ENCODE assay signal across 31 cellular contexts in the genomic region with DNA sequence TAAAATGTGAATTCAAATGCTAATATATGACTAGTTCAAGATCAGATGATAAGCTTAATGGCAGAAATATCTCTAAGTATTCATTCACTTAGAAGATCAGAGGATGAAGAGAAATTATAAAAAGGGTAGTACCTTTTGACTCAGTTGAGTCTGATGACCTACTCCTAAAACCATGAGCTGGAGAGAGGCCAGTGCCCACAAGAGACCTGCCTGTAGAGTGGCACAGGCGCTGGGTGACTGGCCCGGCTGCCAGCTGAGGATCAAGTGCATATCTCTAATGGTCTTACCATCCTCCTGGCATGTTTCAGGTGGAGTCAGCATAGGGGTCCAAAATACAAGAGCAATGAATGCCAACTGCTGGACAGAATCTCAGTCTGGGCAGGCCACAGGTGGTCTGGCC. TPM values are rescaled to one million over a fixed set of nuclear protein-coding genes. Genes with fewer than 3 reads are reported as not detected.
DNase-seq lines count a peak whose midpoint lies in the region; ATAC-seq and TF ChIP-seq lines count a peak whose summit lies in the region.
"Had no signal": no experiment of that assay in that cellular context is flagged by ENCODE, and none has a peak within 500 bp of the region (broad histone marks: within the 10 kb centered on the region; RNA-seq: fewer than 3 reads in every experiment).

No MANE protein-coding gene starts in this region.

- 72 to 92% methylated on average over 2 of the region's 2 CpGs for WGBS in lung, 2 donors

- BruUV-seq in Calu3 (replicated peaks; lab: Mats Ljungman, UMichigan): no TSS peak
- no TSS peak for BruUV-seq in Caco-2 (replicated peaks; lab: Mats Ljungman, UMichigan)

- H3K27me3 Mint-ChIP-seq in Calu3 (ENCODE audit: unreplicated experiment) (no peaks in the 10 kb centered on the region), Caco-2 (ENCODE audit: insufficient read depth, unreplicated experiment) (no peaks in the 10 kb centered on the region)
- H3K27me3 Mint-ChIP-seq: B cell had no signal

- H3K4me1 Mint-ChIP-seq in Calu3 (ENCODE audit: low read depth, unreplicated experiment): peaks cover 38% of the 10 kb centered on the region
- no peaks in the 10 kb centered on the region for H3K4me1 Mint-ChIP-seq in Caco-2 (ENCODE audit: low read depth, unreplicated experiment)
- H3K4me1 Mint-ChIP-seq: activated CD4-positive, alpha-beta T cell treated with anti-CD3 and anti-CD28 coated beads, Interleukin-2, amount 10 ng/mL, durations not matched to agents 7 days and 5 days; activated naive CD8-positive, alpha-beta T cell treated with anti-CD3 and anti-CD28 coated beads, Interleukin-2, amount 10 ng/mL, durations not matched to agents 7 days and 5 days; B cell; CD4-positive, alpha-beta memory T cell had no signal

- DNase-seq in Calu3: peak; percentile 43
- peak; percentile 26 for DNase-seq in HT1080 (ENCODE audit: low read depth)
- no peak for DNase-seq in RWPE2 (ENCODE audit: low spot score)
- DNase-seq in lung (ENCODE audit: low spot score): peak; percentile 51
- DNase-seq in Caco-2: no peak
- DNase-seq in NCI-H187 (lab: John Stamatoyannopoulos, UW): no peak
- DNase-seq in SW480 (ENCODE audit: low spot score): no peak
- DNase-seq: activated CD4-positive, alpha-beta T cell treated with anti-CD3 and anti-CD28 coated beads, Interleukin-2, amount 10 ng/mL, durations not matched to agents 7 days and 5 days; activated gamma-delta T cell; activated naive CD8-positive, alpha-beta T cell treated with anti-CD3 and anti-CD28 coated beads, Interleukin-2, amount 10 ng/mL, durations not matched to agents 7 days and 5 days; activated T-cell treated with anti-CD3 and anti-CD28 coated beads, Interleukin-2, amount 50 U/mL, for 24 hours; aorta; CD4-positive, alpha-beta memory T cell; DMS 273 treated with DMSO at 0.1 percent for 48 hours; H9; mesenchymal stem cell; NCI-H1092 treated with DMSO at 0.1 percent for 48 hours; NCI-H1694 treated with DMSO at 0.1 percent for 48 hours; NCI-H2171 treated with DMSO at 0.1 percent for 48 hours; Peyer's patch; right lobe of liver; stimulated activated CD4-positive, alpha-beta T cell treated with anti-CD3 and anti-CD28 coated beads, Interleukin-2, amount 100 ng/mL, for 48 hours; T-helper 1 cell; tibial artery had no signal

- H3K4me1 ChIP-seq in RWPE2 (ENCODE audit: insufficient read depth, poor library complexity, severe bottlenecking) (peaks cover 7% of the 10 kb centered on the region), lung (ENCODE audit: control insufficient read depth in 2 of 2, insufficient read depth in 2 of 2, low read length in 2 of 2) (peaks cover 4 to 12% of the 10 kb centered on the region in 2 donors), Caco-2 (no peaks in the 10 kb centered on the region)

- peaks cover 9% of the 10 kb centered on the region for H3K36me3 Mint-ChIP-seq in Calu3 (ENCODE audit: insufficient read depth, unreplicated experiment)
- peaks cover 7% of the 10 kb centered on the region for H3K36me3 Mint-ChIP-seq in Caco-2 (ENCODE audit: insufficient read depth, unreplicated experiment)
- H3K36me3 Mint-ChIP-seq: activated naive CD8-positive, alpha-beta T cell treated with anti-CD3 and anti-CD28 coated beads, Interleukin-2, amount 10 ng/mL, durations not matched to agents 7 days and 5 days; CD4-positive, alpha-beta memory T cell; WTC11 had no signal

- ATAC-seq in RWPE2 (ENCODE audit: low read depth): peak; percentile 18; the same call in 1 of the 3 replicates
- ATAC-seq in lung (ENCODE audit: insufficient read depth, low FRiP score): peak; percentile 10
- ATAC-seq in GM19395 (IDR thresholded peaks at IDR 0.05; ENCODE audit: unreplicated experiment): no peak
- ATAC-seq: gastroesophageal sphincter, GM12878, WTC11 had no signal

- CTCF ChIA-PET in Calu3 (lab: Charles Lee): interaction anchor here (0.5 to 1.8 kb wide), 2 partner anchors 12 to 112 kb away, joined by 3 to 8 read pairs; no protein-coding TSS in a partner anchor
- CTCF ChIA-PET in Caco-2 (lab: Charles Lee): no interaction called here

- intact Hi-C loops in Calu3 (cut with micrococcal nuclease; ENCODE audit: unreplicated experiment): no loop called here
- intact Hi-C loops in Caco-2 (cut with micrococcal nuclease; ENCODE audit: unreplicated experiment): no loop called here

- H3K9me3 Mint-ChIP-seq in Calu3 (ENCODE audit: low read depth, unreplicated experiment) (no peaks in the 10 kb centered on the region), Caco-2 (ENCODE audit: unreplicated experiment) (no peaks in the 10 kb centered on the region)
- H3K9me3 Mint-ChIP-seq: activated CD4-positive, alpha-beta T cell treated with anti-CD3 and anti-CD28 coated beads, Interleukin-2, amount 10 ng/mL, durations not matched to agents 7 days and 5 days; activated naive CD8-positive, alpha-beta T cell treated with anti-CD3 and anti-CD28 coated beads, Interleukin-2, amount 10 ng/mL, durations not matched to agents 7 days and 5 days; activated T-cell treated with anti-CD3 and anti-CD28 coated beads, Interleukin-2, amount 50 U/mL, for 24 hours; H9; WTC11 had no signal

- H3K27ac Mint-ChIP-seq in Calu3 (ENCODE audit: unreplicated experiment) (no peak overlapping the region), Caco-2 (ENCODE audit: unreplicated experiment) (no peak overlapping the region)
- H3K27ac Mint-ChIP-seq: activated CD4-positive, alpha-beta T cell treated with anti-CD3 and anti-CD28 coated beads, Interleukin-2, amount 10 ng/mL, durations not matched to agents 7 days and 5 days; activated naive CD8-positive, alpha-beta T cell treated with anti-CD3 and anti-CD28 coated beads, Interleukin-2, amount 10 ng/mL, durations not matched to agents 7 days and 5 days; activated T-cell treated with anti-CD3 and anti-CD28 coated beads, Interleukin-2, amount 50 U/mL, for 24 hours; B cell; CD4-positive, alpha-beta memory T cell; H9; WTC11 had no signal

- H3K4me3 ChIP-seq in RWPE2 (ENCODE audit: severe bottlenecking) (no peak overlapping the region), lung (no peak overlapping the region), Caco-2 (ENCODE audit: low read depth, low read length) (no peak overlapping the region)
- H3K4me3 ChIP-seq: gastroesophageal sphincter, GM12878, hepatocyte, Peyer's patch, right lobe of liver, SJSA1, tibial artery had no signal

- H3K4me3 Mint-ChIP-seq in Calu3 (ENCODE audit: low read depth, unreplicated experiment): no peak overlapping the region
- no peak overlapping the region for H3K4me3 Mint-ChIP-seq in Caco-2 (ENCODE audit: unreplicated experiment)
- H3K4me3 Mint-ChIP-seq: activated CD4-positive, alpha-beta T cell treated with anti-CD3 and anti-CD28 coated beads, Interleukin-2, amount 10 ng/mL, durations not matched to agents 7 days and 5 days; activated naive CD8-positive, alpha-beta T cell treated with anti-CD3 and anti-CD28 coated beads, Interleukin-2, amount 10 ng/mL, durations not matched to agents 7 days and 5 days; activated T-cell treated with anti-CD3 and anti-CD28 coated beads, Interleukin-2, amount 50 U/mL, for 24 hours; B cell; CD4-positive, alpha-beta memory T cell; H9; WTC11 had no signal

- no peaks in the 10 kb centered on the region for H3K27me3 ChIP-seq in RWPE2 (ENCODE audit: insufficient read depth, poor library complexity, severe bottlenecking)
- H3K27me3 ChIP-seq in lung (ENCODE audit: control insufficient read depth, insufficient read depth): no peaks in the 10 kb centered on the region
- H3K27me3 ChIP-seq in Caco-2 (replicated peaks; ENCODE audit: control insufficient read depth, insufficient read depth, low read length): no peaks in the 10 kb centered on the region
- H3K27me3 ChIP-seq: gastroesophageal sphincter, hepatocyte, Peyer's patch, right lobe of liver, SJSA1, tibial artery had no signal

- POLR2A ChIA-PET in Caco-2 (lab: Charles Lee): no interaction called here

- H3K9me3 ChIP-seq in RWPE2 (ENCODE audit: severe bottlenecking) (no peaks in the 10 kb centered on the region), lung (ENCODE audit: control insufficient read depth in 2 of 2, insufficient read depth in 1 of 2, low read length in 1 of 2) (no peaks in the 10 kb centered on the region), Caco-2 (no peaks in the 10 kb centered on the region)
- H3K9me3 ChIP-seq: gastroesophageal sphincter, Peyer's patch, right lobe of liver, SJSA1, tibial artery had no signal

- H3K36me3 ChIP-seq in RWPE2 (ENCODE audit: low read depth) (no peaks in the 10 kb centered on the region), lung (ENCODE audit: control insufficient read depth in 2 of 2, insufficient read depth in 2 of 2, low read length in 2 of 2) (no peaks in the 10 kb centered on the region), Caco-2 (ENCODE audit: control insufficient read depth, insufficient read depth, low read length) (no peaks in the 10 kb centered on the region)
- H3K36me3 ChIP-seq: gastroesophageal sphincter, Peyer's patch, right lobe of liver, tibial artery had no signal

- TF ChIP-seq CTCF in Calu3 (IDR thresholded peaks at IDR 0.05; ENCODE audit: unreplicated experiment) (no peak), RWPE2 (IDR thresholded peaks at IDR 0.05; ENCODE audit: poor library complexity, severe bottlenecking) (no peak), lung (IDR thresholded peaks at IDR 0.05; ENCODE audit: control extremely low read depth, extremely low read depth) (no peak), Caco-2 (IDR thresholded peaks at IDR 0.05; ENCODE audit: insufficient read depth in 1 of 2, low read depth in 1 of 2, low read length in 1 of 2, severe bottlenecking in 1 of 2, unreplicated experiment in 1 of 2) (no peak)

- H3K27ac ChIP-seq in RWPE2 (ENCODE audit: poor library complexity, severe bottlenecking) (peak overlapping the region; percentile 13), lung (ENCODE audit: low read depth in 1 of 2, low read length in 1 of 2) (no peak overlapping the region)
- H3K27ac ChIP-seq: gastroesophageal sphincter, hepatocyte, Peyer's patch, right lobe of liver, SJSA1, tibial artery had no signal

RNA-seq across cellular contexts. Expression of a gene that starts 14.1 kb away (rescaled TPM):
- 84.1 and 98.7 TPM in 2 replicates for total RNA-seq in Calu3 (2022)
- 74.2 and 94.2 TPM in 2 replicates for total RNA-seq in HT1080 (2014; rRNA removed; shearing (Covaris generic))
- 85.7 and 102 TPM in 2 replicates for polyA plus RNA-seq in HT1080 (2015; cell fraction: cytosol; rRNA removed)
- polyA plus RNA-seq in HT1080 (2015; cell fraction: nucleus; rRNA removed): 39.9 and 40.7 TPM in 2 replicates
- 10 to 100 TPM; 48.3 to 57.2 TPM for total RNA-seq in lung
- 10 to 100 TPM; 13.6 to 29.1 TPM for polyA plus RNA-seq in lung
- 83.0 and 87.9 TPM in 2 replicates for total RNA-seq in Caco-2 (2022)
- total RNA-seq: activated CD4-positive, alpha-beta T cell treated with anti-CD3 and anti-CD28 coated beads, Interleukin-2, amount 10 ng/mL, durations not matched to agents 7 days and 5 days; activated naive CD8-positive, alpha-beta T cell treated with anti-CD3 and anti-CD28 coated beads, Interleukin-2, amount 10 ng/mL, durations not matched to agents 7 days and 5 days; B cell; CD4-positive, alpha-beta memory T cell had no signal
- polyA plus RNA-seq: CD4-positive, alpha-beta memory T cell had no signal

Comparison
In these comparisons a context has a peak if more than half of its experiments do, and no peak if none do; other contexts are left out.
1. DNase-seq: peak in Calu3 (single experiment), HT1080 (single experiment) and lung (single experiment); none in RWPE2 (single experiment), Caco-2 (0 of 2), NCI-H187 (0 of 2) and SW480 (single experiment).